In the genomic region with DNA sequence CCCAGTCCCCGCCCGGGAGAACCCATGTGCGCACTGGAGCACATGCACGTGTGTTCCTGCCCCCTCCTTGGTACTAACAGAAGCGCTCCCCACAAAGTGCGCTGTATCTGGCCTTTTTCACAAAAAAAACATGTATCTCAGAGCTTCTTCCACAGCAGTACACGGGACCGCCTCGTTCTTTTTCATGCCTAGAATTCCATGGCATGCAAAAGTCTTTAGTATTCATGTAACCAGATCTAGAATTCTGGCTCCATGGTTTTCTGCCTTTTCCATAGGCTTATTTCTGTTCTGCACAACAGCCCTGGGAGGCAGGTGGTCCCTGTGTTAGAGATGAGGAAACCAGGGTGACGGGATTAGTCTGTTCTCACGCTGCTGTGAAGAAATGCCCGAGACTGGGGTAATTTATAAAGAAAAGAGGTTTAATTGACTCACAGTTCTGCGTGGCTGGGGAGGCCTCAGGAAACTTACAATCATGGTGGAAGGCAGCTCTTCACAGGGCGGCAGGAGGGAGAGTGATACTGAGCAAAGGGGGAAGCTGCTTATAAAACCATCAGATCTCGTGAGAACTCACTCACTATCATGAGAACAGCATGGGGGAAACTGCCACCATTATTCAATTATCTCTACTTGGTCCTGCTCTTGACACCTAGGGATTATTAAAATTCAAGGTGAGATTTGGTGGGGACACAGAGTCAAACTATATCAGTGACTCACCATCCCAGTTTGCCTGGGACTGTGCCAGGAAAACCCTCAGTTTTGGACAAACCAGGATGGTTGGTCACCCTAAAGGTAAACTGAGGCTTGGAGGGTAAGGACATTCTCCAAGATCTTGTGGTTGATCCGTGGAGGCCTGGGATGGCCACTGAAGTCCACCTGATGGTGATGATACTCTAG, we compare ENCODE assay signal across 15 cellular contexts. TPM values are rescaled to one million over a fixed set of nuclear protein-coding genes. Genes with fewer than 3 reads are reported as not detected.
"Had no signal": no experiment of that assay in that cellular context is flagged by ENCODE, and none has a peak within 500 bp of the region (broad histone marks: within the 10 kb centered on the region; RNA-seq: fewer than 3 reads in every experiment).

No MANE protein-coding gene starts in this region.

- H3K36me3 ChIP-seq: gastrocnemius medialis, heart left ventricle, lower lobe of right lung had no signal

- H3K4me3 ChIP-seq: gastrocnemius medialis, heart left ventricle, lower lobe of right lung had no signal

- H3K27me3 ChIP-seq: gastrocnemius medialis had no signal

- H3K27ac Mint-ChIP-seq: activated naive CD8-positive, alpha-beta T cell treated with anti-CD3 and anti-CD28 coated beads, Interleukin-2, amount 10 ng/mL, durations not matched to agents 7 days and 5 days; dendritic cell treated with granulocyte-macrophage colony-stimulating factor and Interleukin-4, amounts not matched to agents 40 ng/mL and 50 ng/mL, for 4 days; stimulated activated memory B cell treated with anti-CD40 and anti-IgM and Interleukin-4, amounts not matched to agents 10 μg/mL and 1 μg/mL and 100 μg/mL, for 72 hours had no signal

- H3K9me3 Mint-ChIP-seq: activated naive CD8-positive, alpha-beta T cell treated with anti-CD3 and anti-CD28 coated beads, Interleukin-2, amount 10 ng/mL, durations not matched to agents 7 days and 5 days; dendritic cell treated with granulocyte-macrophage colony-stimulating factor and Interleukin-4, amounts not matched to agents 40 ng/mL and 50 ng/mL, for 4 days; stimulated activated memory B cell treated with anti-CD40 and anti-IgM and Interleukin-4, amounts not matched to agents 10 μg/mL and 1 μg/mL and 100 μg/mL, for 72 hours had no signal

- FAIRE-seq: urothelium cell line had no signal

- DNase-seq: activated naive CD4-positive, alpha-beta T cell; activated naive CD8-positive, alpha-beta T cell treated with anti-CD3 and anti-CD28 coated beads, Interleukin-2, amount 10 ng/mL, durations not matched to agents 7 days and 5 days; effector memory CD4-positive, alpha-beta T cell; gastrocnemius medialis; heart left ventricle; lower lobe of right lung; midbrain; retina; stimulated activated CD4-positive, alpha-beta T cell treated with anti-CD3 and anti-CD28 coated beads, Interleukin-2, amount 100 ng/mL, for 48 hours had no signal

- H3K9me3 ChIP-seq: gastrocnemius medialis, heart left ventricle, lower lobe of right lung had no signal

- ATAC-seq: activated CD4-positive, CD25-positive, alpha-beta regulatory T cell treated with anti-CD3 and anti-CD28 coated beads, Interleukin-2, amount 50 U/mL, for 24 hours; gastrocnemius medialis; heart left ventricle; lower lobe of right lung; stimulated activated memory B cell treated with anti-CD40 and anti-IgM and Interleukin-4, amounts not matched to agents 10 μg/mL and 1 μg/mL and 100 μg/mL, for 72 hours had no signal

- H3K4me3 Mint-ChIP-seq: activated naive CD8-positive, alpha-beta T cell treated with anti-CD3 and anti-CD28 coated beads, Interleukin-2, amount 10 ng/mL, durations not matched to agents 7 days and 5 days; dendritic cell treated with granulocyte-macrophage colony-stimulating factor and Interleukin-4, amounts not matched to agents 40 ng/mL and 50 ng/mL, for 4 days; stimulated activated memory B cell treated with anti-CD40 and anti-IgM and Interleukin-4, amounts not matched to agents 10 μg/mL and 1 μg/mL and 100 μg/mL, for 72 hours had no signal

- H3K27ac ChIP-seq: epithelial cell of prostate, gastrocnemius medialis, heart left ventricle, lower lobe of right lung had no signal

- H3K36me3 Mint-ChIP-seq: activated naive CD8-positive, alpha-beta T cell treated with anti-CD3 and anti-CD28 coated beads, Interleukin-2, amount 10 ng/mL, durations not matched to agents 7 days and 5 days; stimulated activated memory B cell treated with anti-CD40 and anti-IgM and Interleukin-4, amounts not matched to agents 10 μg/mL and 1 μg/mL and 100 μg/mL, for 72 hours had no signal

RNA-seq across cellular contexts. Expression of gene C20orf203, which starts 41.0 kb away (rescaled TPM):
- total RNA-seq: activated CD8-positive, alpha-beta memory T cell treated with anti-CD3 and anti-CD28 coated beads for 36 hours; gastrocnemius medialis; lower lobe of right lung had no signal
- polyA plus RNA-seq: heart left ventricle had no signal
